ENCODE assay signal across 29 cellular contexts in genomic region chr6:56396435-56396834, GRCh38.
"Had no signal": no experiment of that assay in that cellular context is flagged by ENCODE, and none has a peak within 500 bp of the region (broad histone marks: within the 10 kb centered on the region; RNA-seq: fewer than 3 reads in every experiment).

No MANE protein-coding gene starts in this region.

- H3K27ac Mint-ChIP-seq: stimulated activated effector memory CD8-positive, alpha-beta T cell treated with anti-CD3 and anti-CD28 coated beads, Interleukin-12 subunit alpha, Interleukin-12 subunit beta, amount 100 ng/mL, for 72 hours; stimulated activated memory B cell treated with anti-CD40 and anti-IgM and Interleukin-4, amounts not matched to agents 10 μg/mL and 1 μg/mL and 100 μg/mL, for 72 hours; stimulated activated naive B cell treated with anti-CD40 and anti-IgM and Interleukin-4, amounts not matched to agents 10 μg/mL and 1 μg/mL and 100 μg/mL, for 72 hours; stimulated activated naive CD8-positive, alpha-beta T cell treated with anti-CD3 and anti-CD28 coated beads, Interleukin-15, amount 100 ng/mL, for 72 hours; stimulated activated naive CD8-positive, alpha-beta T cell treated with anti-CD3 and anti-CD28 coated beads, Interleukin-15, Interleukin-2, amounts not matched to agents 100 ng/mL and 50 ng/mL, for 24 hours; type B pancreatic cell had no signal

- H3K9me3 ChIP-seq: stomach, suprapubic skin, testis, thyroid gland, tibial nerve, upper lobe of left lung, upper lobe of right lung, uterus, vagina had no signal

- H3K27me3 Mint-ChIP-seq: stimulated activated memory B cell treated with anti-CD40 and anti-IgM and Interleukin-4, amounts not matched to agents 10 μg/mL and 1 μg/mL and 100 μg/mL, for 72 hours; stimulated activated naive B cell treated with anti-CD40 and anti-IgM and Interleukin-4, amounts not matched to agents 10 μg/mL and 1 μg/mL and 100 μg/mL, for 72 hours; stimulated activated naive CD8-positive, alpha-beta T cell treated with anti-CD3 and anti-CD28 coated beads, Interleukin-15, amount 100 ng/mL, for 72 hours; stimulated activated naive CD8-positive, alpha-beta T cell treated with anti-CD3 and anti-CD28 coated beads, Interleukin-15, Interleukin-2, amounts not matched to agents 100 ng/mL and 50 ng/mL, for 24 hours; type B pancreatic cell had no signal

- H3K4me1 Mint-ChIP-seq: stimulated activated effector memory CD8-positive, alpha-beta T cell treated with anti-CD3 and anti-CD28 coated beads, Interleukin-12 subunit alpha, Interleukin-12 subunit beta, amount 100 ng/mL, for 72 hours; stimulated activated memory B cell treated with anti-CD40 and anti-IgM and Interleukin-4, amounts not matched to agents 10 μg/mL and 1 μg/mL and 100 μg/mL, for 72 hours; stimulated activated naive B cell treated with anti-CD40 and anti-IgM and Interleukin-4, amounts not matched to agents 10 μg/mL and 1 μg/mL and 100 μg/mL, for 72 hours; stimulated activated naive CD8-positive, alpha-beta T cell treated with anti-CD3 and anti-CD28 coated beads, Interleukin-15, amount 100 ng/mL, for 72 hours had no signal

- H3K9me3 Mint-ChIP-seq: stimulated activated effector memory CD8-positive, alpha-beta T cell treated with anti-CD3 and anti-CD28 coated beads, Interleukin-12 subunit alpha, Interleukin-12 subunit beta, amount 100 ng/mL, for 72 hours had no signal

- H3K27me3 ChIP-seq: stomach, suprapubic skin, testis, thyroid gland, tibial artery, tibial nerve, transverse colon, upper lobe of left lung, upper lobe of right lung, uterus, vagina had no signal

- H3K36me3 ChIP-seq: stomach, suprapubic skin, thoracic aorta, thyroid gland, tibial artery, tibial nerve, transverse colon, upper lobe of left lung, upper lobe of right lung, uterus, vagina had no signal

- H3K27ac ChIP-seq: stomach, suprapubic skin, testis, thoracic aorta, thyroid gland, tibial artery, tibial nerve, transverse colon, upper lobe of left lung, upper lobe of right lung, uterus, vagina had no signal

- H3K4me1 ChIP-seq: suprapubic skin, testis, thyroid gland, tibial artery, tibial nerve, upper lobe of left lung, upper lobe of right lung, uterus, vagina had no signal

- FAIRE-seq: urothelium cell line had no signal

- H3K4me3 Mint-ChIP-seq: stimulated activated effector memory CD8-positive, alpha-beta T cell treated with anti-CD3 and anti-CD28 coated beads, Interleukin-12 subunit alpha, Interleukin-12 subunit beta, amount 100 ng/mL, for 72 hours; stimulated activated memory B cell treated with anti-CD40 and anti-IgM and Interleukin-4, amounts not matched to agents 10 μg/mL and 1 μg/mL and 100 μg/mL, for 72 hours; stimulated activated naive B cell treated with anti-CD40 and anti-IgM and Interleukin-4, amounts not matched to agents 10 μg/mL and 1 μg/mL and 100 μg/mL, for 72 hours; stimulated activated naive CD8-positive, alpha-beta T cell treated with anti-CD3 and anti-CD28 coated beads, Interleukin-15, amount 100 ng/mL, for 72 hours; stimulated activated naive CD8-positive, alpha-beta T cell treated with anti-CD3 and anti-CD28 coated beads, Interleukin-15, Interleukin-2, amounts not matched to agents 100 ng/mL and 50 ng/mL, for 24 hours; type B pancreatic cell had no signal

- H3K36me3 Mint-ChIP-seq: stimulated activated effector memory CD8-positive, alpha-beta T cell treated with anti-CD3 and anti-CD28 coated beads, Interleukin-12 subunit alpha, Interleukin-12 subunit beta, amount 100 ng/mL, for 72 hours; stimulated activated memory B cell treated with anti-CD40 and anti-IgM and Interleukin-4, amounts not matched to agents 10 μg/mL and 1 μg/mL and 100 μg/mL, for 72 hours; stimulated activated naive B cell treated with anti-CD40 and anti-IgM and Interleukin-4, amounts not matched to agents 10 μg/mL and 1 μg/mL and 100 μg/mL, for 72 hours; type B pancreatic cell had no signal

- H3K4me3 ChIP-seq: stomach, suprapubic skin, testis, thoracic aorta, thyroid gland, tibial artery, tibial nerve, transverse colon, upper lobe of left lung, upper lobe of right lung, uterus, vagina had no signal

- ATAC-seq: stimulated activated effector memory CD8-positive, alpha-beta T cell treated with anti-CD3 and anti-CD28 coated beads, Interleukin-12 subunit alpha, Interleukin-12 subunit beta, amount 100 ng/mL, for 72 hours; stimulated activated memory B cell treated with anti-CD40 and anti-IgM and Interleukin-4, amounts not matched to agents 10 μg/mL and 1 μg/mL and 100 μg/mL, for 72 hours; stimulated activated naive B cell treated with anti-CD40 and anti-IgM and Interleukin-4, amounts not matched to agents 10 μg/mL and 1 μg/mL and 100 μg/mL, for 72 hours; stimulated activated naive CD8-positive, alpha-beta T cell treated with anti-CD3 and anti-CD28 coated beads, Interleukin-15, amount 100 ng/mL, for 72 hours; stimulated activated naive CD8-positive, alpha-beta T cell treated with anti-CD3 and anti-CD28 coated beads, Interleukin-15, Interleukin-2, amounts not matched to agents 100 U/mL and 50 U/mL, for 24 hours; upper lobe of right lung had no signal

- DNase-seq: stimulated activated CD4-positive, alpha-beta T cell treated with anti-CD3 and anti-CD28 coated beads, Interleukin-2, amount 100 ng/mL, for 48 hours; stimulated activated CD4-positive, alpha-beta T cell treated with anti-CD3 and anti-CD28 coated beads, Interleukin-4, amount 100 ng/mL, for 1 hour; stimulated activated CD4-positive, alpha-beta T cell treated with anti-CD3 and anti-CD28 coated beads, Interleukin-4, amount 100 ng/mL, for 24 hours; stimulated activated CD4-positive, alpha-beta T cell treated with anti-CD3 and anti-CD28 coated beads, Interleukin-4, amount 100 ng/mL, for 4 hours; stimulated activated CD8-positive, alpha-beta memory T cell treated with anti-CD3 and anti-CD28 coated beads, Interleukin-4, amount 100 ng/mL, for 48 hours; stimulated activated naive B cell treated with anti-CD40 and anti-IgM and Interleukin-4, amounts not matched to agents 10 μg/mL and 1 μg/mL and 100 μg/mL, for 72 hours; stimulated activated naive CD4-positive, alpha-beta T cell; stimulated activated naive CD4-positive, alpha-beta T cell treated with Interleukin-2 at 50 U/mL for 16 hours; stimulated activated naive CD8-positive, alpha-beta T cell treated with anti-CD3 and anti-CD28 coated beads, Interleukin-15, amount 100 ng/mL, for 72 hours; stimulated activated naive CD8-positive, alpha-beta T cell treated with anti-CD3 and anti-CD28 coated beads, Interleukin-15, Interleukin-2, amounts not matched to agents 100 U/mL and 50 U/mL, for 24 hours; stomach; substantia nigra; testis; thyroid gland; tibial artery; transverse colon; trophoblast cell; upper lobe of left lung; upper lobe of right lung; uterus had no signal
